ENCODE assay signal across 19 cellular contexts in the genomic region with DNA sequence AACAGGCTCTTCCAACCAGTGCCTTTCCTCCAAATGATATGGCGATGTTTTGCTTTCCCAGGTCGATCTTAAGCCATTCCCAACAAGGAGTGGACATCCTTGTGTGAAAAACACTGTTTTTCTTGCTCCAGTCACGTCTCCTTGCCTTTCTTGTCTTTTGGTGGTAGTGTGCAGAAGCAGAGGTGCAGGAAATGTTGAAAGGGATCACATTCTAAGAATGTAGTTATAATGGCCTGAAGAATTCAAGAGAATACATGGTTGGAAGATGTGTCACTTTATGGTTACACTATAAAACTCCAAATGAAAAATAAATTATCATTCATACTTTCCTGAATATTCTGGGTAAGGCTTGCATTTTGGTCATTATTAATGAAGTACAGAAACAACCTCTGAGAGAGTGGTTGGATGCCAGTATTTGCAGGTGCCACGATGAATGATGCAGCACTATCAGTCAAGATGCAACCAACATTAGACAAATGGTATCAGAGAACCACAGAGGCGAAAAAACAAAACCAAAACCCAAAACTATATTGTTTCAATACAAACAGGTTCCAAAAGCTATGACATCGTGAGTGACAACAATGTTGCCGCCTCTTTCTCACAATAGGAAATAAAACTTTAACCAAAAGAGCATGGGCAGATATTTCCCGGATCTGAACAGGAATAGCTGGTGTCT. TPM values are rescaled to one million over a fixed set of nuclear protein-coding genes. Genes with fewer than 3 reads are reported as not detected.
DNase-seq lines count a peak whose midpoint lies in the region; FAIRE-seq and TF ChIP-seq lines count a peak whose summit lies in the region.
"Had no signal": no experiment of that assay in that cellular context is flagged by ENCODE, and none has a peak within 500 bp of the region (broad histone marks: within the 10 kb centered on the region; RNA-seq: fewer than 3 reads in every experiment).

No MANE protein-coding gene starts in this region.

- H2AFZ ChIP-seq in KMS-11 (ENCODE audit: low read depth): peak overlapping the region; percentile 35; the same call in 1 of the 2 replicates
- H2AFZ ChIP-seq in osteoblast (ENCODE audit: low read length): no peak overlapping the region

- H3K79me2 ChIP-seq in KMS-11 (ENCODE audit: insufficient read depth, low read depth): no peaks in the 10 kb centered on the region
- H3K79me2 ChIP-seq in osteoblast (ENCODE audit: insufficient read depth, low read length): no peaks in the 10 kb centered on the region

- no peaks in the 10 kb centered on the region for H3K36me3 ChIP-seq in KMS-11 (ENCODE audit: insufficient read depth)
- H3K36me3 ChIP-seq in osteoblast (ENCODE audit: insufficient read depth, low read length): no peaks in the 10 kb centered on the region

- peak overlapping the region; percentile 70 for H3K4me2 ChIP-seq in KMS-11
- peak overlapping the region; percentile 49 for H3K4me2 ChIP-seq in osteoblast (ENCODE audit: insufficient read depth, low read length)
- H3K4me2 ChIP-seq: BLaER1 had no signal

- H3K4me1 ChIP-seq in KMS-11 (ENCODE audit: low read depth, poor library complexity, severe bottlenecking) (peaks cover 59% of the 10 kb centered on the region), osteoblast (ENCODE audit: insufficient read depth, low read length) (peaks cover 8% of the 10 kb centered on the region)
- H3K4me1 ChIP-seq: BLaER1 had no signal

- H3K27ac ChIP-seq in KMS-11 (peak overlapping the region; percentile 57; the same call in 1 of the 2 replicates), osteoblast (ENCODE audit: low read depth, low read length) (no peak overlapping the region), caudate nucleus (ENCODE audit: low read depth, low read length) (no peak overlapping the region)
- H3K27ac ChIP-seq: BLaER1 had no signal

- no peak for TF ChIP-seq CTCF in KMS-11 (conservative IDR thresholded peaks at IDR 0.05; ENCODE audit: low read depth, low read length)
- no peak for TF ChIP-seq CTCF in osteoblast (IDR thresholded peaks at IDR 0.05; ENCODE audit: extremely low read depth, low read depth, low read length)

- DNase-seq in EH (ENCODE audit: low read depth) (peak; percentile 80), GM18507 (ENCODE audit: extremely low spot score, insufficient read length, low read depth) (no peak), osteoblast (ENCODE audit: insufficient read length, low spot score, missing footprints) (no peak), OCI-M2 (lab: John Stamatoyannopoulos, UW; ENCODE audit: unreplicated experiment) (no peak), NCI-H226 (no peak), NCI-H187 treated with DMSO at 0.1 percent for 48 hours (lab: John Stamatoyannopoulos, UW) (no peak), caudate nucleus (lab: John Stamatoyannopoulos, UW) (no peak)
- DNase-seq: AML-193; CD4-positive, alpha-beta memory T cell; DMS79 treated with DMSO at 0.1 percent for 48 hours; GDM1; GOT3; H9; Karpas-422 had no signal

- H4K20me1 ChIP-seq in KMS-11 (ENCODE audit: insufficient read depth) (no peaks in the 10 kb centered on the region), osteoblast (ENCODE audit: insufficient read depth, low read length) (no peaks in the 10 kb centered on the region)
- H4K20me1 ChIP-seq: BLaER1 had no signal

- peak; percentile 5 for FAIRE-seq in GM18507 (lab: Jason Lieb, UNC)
- FAIRE-seq: A204.1, GM12892, K562 had no signal

- H3K9me3 ChIP-seq in osteoblast (ENCODE audit: low read depth, low read length): no peaks in the 10 kb centered on the region
- H3K9me3 ChIP-seq: BLaER1 had no signal

- no peak overlapping the region for H3K4me3 ChIP-seq in KMS-11 (IDR thresholded peaks at IDR 0.05; ENCODE audit: insufficient read depth, low read depth, low read length)
- no peak overlapping the region for H3K4me3 ChIP-seq in osteoblast (ENCODE audit: insufficient read depth, low read length)
- H3K4me3 ChIP-seq: BLaER1, K562 had no signal

- H3K27me3 ChIP-seq in KMS-11 (ENCODE audit: insufficient read depth, low read depth): no peaks in the 10 kb centered on the region
- H3K27me3 ChIP-seq in osteoblast (ENCODE audit: insufficient read depth, low read length): peaks cover 15% of the 10 kb centered on the region
- H3K27me3 ChIP-seq: BLaER1 had no signal

- H3K9ac ChIP-seq in KMS-11: peak overlapping the region; percentile 17; the same call in 1 of the 2 replicates
- H3K9ac ChIP-seq: BLaER1 had no signal

RNA-seq across cellular contexts. Expression of gene POLE4, which starts 27.5 kb away (rescaled TPM):
- 18.9 and 23.5 TPM in 2 replicates for total RNA-seq in osteoblast
